ENCODE assay signal across 13 cellular contexts in the genomic region with DNA sequence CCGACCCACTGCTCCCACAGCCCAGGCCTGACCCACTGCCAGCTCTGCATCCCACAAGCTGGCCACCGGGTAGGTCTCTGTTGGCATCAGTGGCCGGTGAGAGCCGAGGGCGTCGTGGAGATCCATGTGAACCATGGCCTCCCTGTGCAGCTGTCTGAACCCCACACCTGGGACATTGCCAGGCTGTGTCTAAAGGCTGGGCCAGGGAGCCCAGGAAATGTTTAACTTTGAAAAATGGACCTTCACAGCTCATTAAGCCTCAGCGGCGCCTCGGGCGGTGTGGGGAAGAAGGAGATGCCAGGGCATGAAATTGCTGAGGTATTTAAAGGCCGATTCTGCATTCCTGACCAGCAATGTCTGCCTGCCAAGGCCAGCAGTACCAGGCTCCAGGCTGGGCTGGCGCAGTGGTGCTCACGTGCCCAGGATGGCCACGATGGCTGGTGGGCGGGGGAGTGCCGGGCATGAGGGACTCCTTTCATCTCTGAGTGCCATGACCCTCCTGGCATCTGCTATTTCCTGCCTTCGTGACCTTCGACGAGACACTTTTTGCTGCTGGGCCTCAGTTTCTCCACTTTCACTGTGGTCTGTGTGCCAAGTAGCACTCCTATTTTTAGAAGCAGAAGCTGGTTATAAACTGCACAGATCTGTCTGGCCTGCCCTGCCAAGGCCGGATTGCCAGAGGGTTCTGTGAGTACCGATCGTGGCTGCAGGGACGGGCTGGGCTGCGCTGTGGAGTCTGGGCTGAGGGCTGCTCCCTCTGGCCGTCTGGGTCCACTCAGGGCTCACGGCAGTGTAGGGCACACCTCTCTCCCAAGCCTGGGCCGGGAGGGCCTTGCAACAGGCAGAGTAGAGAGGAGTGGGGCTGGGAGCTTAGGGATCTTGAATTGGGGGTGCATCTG. TPM values are rescaled to one million over a fixed set of nuclear protein-coding genes. Genes with fewer than 3 reads are reported as not detected.
DNase-seq lines count a peak whose midpoint lies in the region; ATAC-seq and TF ChIP-seq lines count a peak whose summit lies in the region.
"Had no signal": no experiment of that assay in that cellular context is flagged by ENCODE, and none has a peak within 500 bp of the region (broad histone marks: within the 10 kb centered on the region; RNA-seq: fewer than 3 reads in every experiment).

No MANE protein-coding gene starts in this region.

- TF ChIP-seq CTCF in heart left ventricle (IDR thresholded peaks at IDR 0.05) (no peak), progenitor cell of endocrine pancreas (IDR thresholded peaks at IDR 0.05; ENCODE audit: unreplicated experiment) (no peak)

- H3K36me3 ChIP-seq in heart left ventricle: peaks cover 0 to 9% (median 0%) of the 10 kb centered on the region in 9 donors
- H3K36me3 ChIP-seq: tibial nerve had no signal

- ATAC-seq in heart left ventricle: peak; percentile 87 to 91 (median 88)
- ATAC-seq in effector memory CD8-positive, alpha-beta T cell (replicated peaks): no peak
- ATAC-seq: activated T-cell treated with anti-CD3 and anti-CD28 coated beads, Interleukin-2, amount 50 U/mL, for 4 hours had no signal

- no peaks in the 10 kb centered on the region for H3K27me3 ChIP-seq in heart left ventricle

- H3K4me3 ChIP-seq in heart left ventricle: no peak overlapping the region
- H3K4me3 ChIP-seq: tibial nerve had no signal

- H3K27ac ChIP-seq in heart left ventricle: peak overlapping the region in 11 of 12 donors; percentile 31 to 87 (median 70)
- H3K27ac ChIP-seq: tibial nerve had no signal

- H3K27ac Mint-ChIP-seq in progenitor cell of endocrine pancreas: no peak overlapping the region
- no peak overlapping the region for H3K27ac Mint-ChIP-seq in activated CD4-positive, alpha-beta T cell treated with anti-CD3 and anti-CD28 coated beads, Interleukin-2, amount 10 ng/mL, durations not matched to agents 24 days and 14 days
- H3K27ac Mint-ChIP-seq in effector memory CD8-positive, alpha-beta T cell: no peak overlapping the region
- H3K27ac Mint-ChIP-seq in activated T-helper 2 cell treated with anti-CD3 and anti-CD28 coated beads, Interferon-gamma antibody, Interleukin-2, Interleukin-4, amounts not matched to agents 10 μg/mL and 5 μg/mL and 100 μg/mL, durations not matched to agents 14 hours and 24 hours and 36 hours: no peak overlapping the region
- H3K27ac Mint-ChIP-seq: memory B cell had no signal

- DNase-seq in G401 (ENCODE audit: low spot score) (peak; percentile 8), heart left ventricle (peak; percentile 51 to 82 (median 73)), progenitor cell of endocrine pancreas (ENCODE audit: low spot score, unreplicated experiment) (peak; percentile 0), NCI-H146 treated with DMSO at 0.1 percent for 48 hours (lab: John Stamatoyannopoulos, UW; ENCODE audit: unreplicated experiment) (no peak)
- peak; percentile 35 for DNase-seq in activated CD8-positive, alpha-beta memory T cell treated with anti-CD3 and anti-CD28 coated beads, Interleukin-2, amount 50 U/mL, for 48 hours
- DNase-seq in activated CD4-positive, alpha-beta T cell treated with anti-CD3 and anti-CD28 coated beads, Interleukin-2, amount 10 ng/mL, durations not matched to agents 24 days and 14 days: no peak
- DNase-seq in effector memory CD8-positive, alpha-beta T cell: no peak
- DNase-seq in activated T-helper 2 cell treated with anti-CD3 and anti-CD28 coated beads, Interferon-gamma antibody, Interleukin-2, Interleukin-4, amounts not matched to agents 10 μg/mL and 5 μg/mL and 100 μg/mL, durations not matched to agents 14 hours and 24 hours and 36 hours (ENCODE audit: low spot score): no peak
- DNase-seq: activated T-cell treated with anti-CD3 and anti-CD28 coated beads, Interleukin-2, amount 50 U/mL, for 4 hours; NCI-H2029 treated with DMSO at 0.1 percent for 48 hours had no signal

- in situ Hi-C loops in G401 (cut with HindIII; ENCODE audit: low sequenced_read_pairs): no loop called here

- no peak for TF ChIP-seq POLR2A in heart left ventricle (IDR thresholded peaks at IDR 0.05)

- intact Hi-C loops in heart left ventricle (cut with DNase I): no loop called here
- intact Hi-C loops in activated CD4-positive, alpha-beta T cell treated with anti-CD3 and anti-CD28 coated beads, Interleukin-2, amount 10 ng/mL, durations not matched to agents 24 days and 14 days (cut with micrococcal nuclease): no loop called here
- intact Hi-C loops in activated T-helper 2 cell treated with anti-CD3 and anti-CD28 coated beads, Interferon-gamma antibody, Interleukin-2, Interleukin-4, amounts not matched to agents 10 μg/mL and 5 μg/mL and 100 μg/mL, durations not matched to agents 14 hours and 24 hours and 36 hours (cut with micrococcal nuclease): no loop called here

- H3K4me1 ChIP-seq in heart left ventricle: peaks cover 0 to 40% (median 7%) of the 10 kb centered on the region in 12 donors
- H3K4me1 ChIP-seq: Caco-2, tibial nerve had no signal

- WGBS in heart left ventricle, 4 donors: 50 to 59% (median 58%) methylated on average over 19 to 27 of the region's 27 CpGs

- H3K4me1 Mint-ChIP-seq in progenitor cell of endocrine pancreas (ENCODE audit: low read depth): no peaks in the 10 kb centered on the region
- H3K4me1 Mint-ChIP-seq in activated CD4-positive, alpha-beta T cell treated with anti-CD3 and anti-CD28 coated beads, Interleukin-2, amount 10 ng/mL, durations not matched to agents 24 days and 14 days: no peaks in the 10 kb centered on the region
- no peaks in the 10 kb centered on the region for H3K4me1 Mint-ChIP-seq in effector memory CD8-positive, alpha-beta T cell (ENCODE audit: low read depth in 2 of 2)
- no peaks in the 10 kb centered on the region for H3K4me1 Mint-ChIP-seq in activated T-helper 2 cell treated with anti-CD3 and anti-CD28 coated beads, Interferon-gamma antibody, Interleukin-2, Interleukin-4, amounts not matched to agents 10 μg/mL and 5 μg/mL and 100 μg/mL, durations not matched to agents 14 hours and 24 hours and 36 hours (ENCODE audit: low read depth)
- H3K4me1 Mint-ChIP-seq: memory B cell had no signal

- no peaks in the 10 kb centered on the region for H3K27me3 Mint-ChIP-seq in progenitor cell of endocrine pancreas
- H3K27me3 Mint-ChIP-seq in activated CD4-positive, alpha-beta T cell treated with anti-CD3 and anti-CD28 coated beads, Interleukin-2, amount 10 ng/mL, durations not matched to agents 24 days and 14 days: no peaks in the 10 kb centered on the region
- H3K27me3 Mint-ChIP-seq in effector memory CD8-positive, alpha-beta T cell: peaks cover 31 to 51% of the 10 kb centered on the region in 2 donors
- peaks cover 2% of the 10 kb centered on the region for H3K27me3 Mint-ChIP-seq in activated T-helper 2 cell treated with anti-CD3 and anti-CD28 coated beads, Interferon-gamma antibody, Interleukin-2, Interleukin-4, amounts not matched to agents 10 μg/mL and 5 μg/mL and 100 μg/mL, durations not matched to agents 14 hours and 24 hours and 36 hours (ENCODE audit: low read depth)

- H3K4me3 Mint-ChIP-seq in progenitor cell of endocrine pancreas (ENCODE audit: low read depth): no peak overlapping the region
- H3K4me3 Mint-ChIP-seq in activated CD4-positive, alpha-beta T cell treated with anti-CD3 and anti-CD28 coated beads, Interleukin-2, amount 10 ng/mL, durations not matched to agents 24 days and 14 days: no peak overlapping the region
- no peak overlapping the region for H3K4me3 Mint-ChIP-seq in effector memory CD8-positive, alpha-beta T cell
- no peak overlapping the region for H3K4me3 Mint-ChIP-seq in activated T-helper 2 cell treated with anti-CD3 and anti-CD28 coated beads, Interferon-gamma antibody, Interleukin-2, Interleukin-4, amounts not matched to agents 10 μg/mL and 5 μg/mL and 100 μg/mL, durations not matched to agents 14 hours and 24 hours and 36 hours (ENCODE audit: low read depth)
- H3K4me3 Mint-ChIP-seq: activated T-cell treated with anti-CD3 and anti-CD28 coated beads, Interleukin-2, amount 50 U/mL, for 4 hours; memory B cell had no signal

- peaks cover 7% of the 10 kb centered on the region for H3K36me3 Mint-ChIP-seq in progenitor cell of endocrine pancreas (ENCODE audit: insufficient read depth)
- no peaks in the 10 kb centered on the region for H3K36me3 Mint-ChIP-seq in activated CD4-positive, alpha-beta T cell treated with anti-CD3 and anti-CD28 coated beads, Interleukin-2, amount 10 ng/mL, durations not matched to agents 24 days and 14 days (ENCODE audit: low read depth)
- H3K36me3 Mint-ChIP-seq in effector memory CD8-positive, alpha-beta T cell (ENCODE audit: insufficient read depth): no peaks in the 10 kb centered on the region
- no peaks in the 10 kb centered on the region for H3K36me3 Mint-ChIP-seq in activated T-helper 2 cell treated with anti-CD3 and anti-CD28 coated beads, Interferon-gamma antibody, Interleukin-2, Interleukin-4, amounts not matched to agents 10 μg/mL and 5 μg/mL and 100 μg/mL, durations not matched to agents 14 hours and 24 hours and 36 hours (ENCODE audit: low read depth)

- H3K9me3 ChIP-seq in heart left ventricle: peaks cover 0 to 12% (median 0%) of the 10 kb centered on the region in 12 donors
- H3K9me3 ChIP-seq: tibial nerve had no signal

- H3K9me3 Mint-ChIP-seq in progenitor cell of endocrine pancreas (ENCODE audit: low read depth): peaks cover 3% of the 10 kb centered on the region
- H3K9me3 Mint-ChIP-seq in activated CD4-positive, alpha-beta T cell treated with anti-CD3 and anti-CD28 coated beads, Interleukin-2, amount 10 ng/mL, durations not matched to agents 24 days and 14 days: peaks cover 3% of the 10 kb centered on the region
- H3K9me3 Mint-ChIP-seq in effector memory CD8-positive, alpha-beta T cell: no peaks in the 10 kb centered on the region
- no peaks in the 10 kb centered on the region for H3K9me3 Mint-ChIP-seq in activated T-helper 2 cell treated with anti-CD3 and anti-CD28 coated beads, Interferon-gamma antibody, Interleukin-2, Interleukin-4, amounts not matched to agents 10 μg/mL and 5 μg/mL and 100 μg/mL, durations not matched to agents 14 hours and 24 hours and 36 hours

RNA-seq across cellular contexts. Expression of a gene that starts 21.8 kb away (rescaled TPM):
- 7.6 and 22.2 TPM in 2 replicates for total RNA-seq in G401 (2014; rRNA removed; shearing (Covaris generic))
- total RNA-seq in heart left ventricle (10 to 100 TPM in 1 of 9 donors, 1 to 10 TPM in 8; 3.8 to 18.6 (median 6.8) TPM), progenitor cell of endocrine pancreas (12.3 and 12.9 TPM in 2 replicates)
- 1 to 10 TPM; 2.6 to 5.9 TPM for polyA plus RNA-seq in heart left ventricle
- total RNA-seq in activated CD4-positive, alpha-beta T cell treated with anti-CD3 and anti-CD28 coated beads, Interleukin-2, amount 10 ng/mL, durations not matched to agents 24 days and 14 days: not detected in 2 replicates
- total RNA-seq in activated T-helper 2 cell treated with anti-CD3 and anti-CD28 coated beads, Interferon-gamma antibody, Interleukin-2, Interleukin-4, amounts not matched to agents 10 μg/mL and 5 μg/mL and 100 μg/mL, durations not matched to agents 14 hours and 24 hours and 36 hours: not detected in 2 replicates

Comparison
In these comparisons a context has a peak if more than half of its experiments do, and no peak if none do; other contexts are left out.
1. DNase-seq: peak in G401 (single experiment), activated CD8-positive, alpha-beta memory T cell treated with anti-CD3 and anti-CD28 coated beads, Interleukin-2, amount 50 U/mL, for 48 hours (single experiment), heart left ventricle (5 of 5) and progenitor cell of endocrine pancreas (single experiment); none in NCI-H146 treated with DMSO at 0.1 percent for 48 hours (single experiment), activated CD4-positive, alpha-beta T cell treated with anti-CD3 and anti-CD28 coated beads, Interleukin-2, amount 10 ng/mL, durations not matched to agents 24 days and 14 days (single experiment), effector memory CD8-positive, alpha-beta T cell (0 of 3) and activated T-helper 2 cell treated with anti-CD3 and anti-CD28 coated beads, Interferon-gamma antibody, Interleukin-2, Interleukin-4, amounts not matched to agents 10 μg/mL and 5 μg/mL and 100 μg/mL, durations not matched to agents 14 hours and 24 hours and 36 hours (single experiment).